Comparison of ENCODE assay signal across 22 cellular contexts in the genomic region with DNA sequence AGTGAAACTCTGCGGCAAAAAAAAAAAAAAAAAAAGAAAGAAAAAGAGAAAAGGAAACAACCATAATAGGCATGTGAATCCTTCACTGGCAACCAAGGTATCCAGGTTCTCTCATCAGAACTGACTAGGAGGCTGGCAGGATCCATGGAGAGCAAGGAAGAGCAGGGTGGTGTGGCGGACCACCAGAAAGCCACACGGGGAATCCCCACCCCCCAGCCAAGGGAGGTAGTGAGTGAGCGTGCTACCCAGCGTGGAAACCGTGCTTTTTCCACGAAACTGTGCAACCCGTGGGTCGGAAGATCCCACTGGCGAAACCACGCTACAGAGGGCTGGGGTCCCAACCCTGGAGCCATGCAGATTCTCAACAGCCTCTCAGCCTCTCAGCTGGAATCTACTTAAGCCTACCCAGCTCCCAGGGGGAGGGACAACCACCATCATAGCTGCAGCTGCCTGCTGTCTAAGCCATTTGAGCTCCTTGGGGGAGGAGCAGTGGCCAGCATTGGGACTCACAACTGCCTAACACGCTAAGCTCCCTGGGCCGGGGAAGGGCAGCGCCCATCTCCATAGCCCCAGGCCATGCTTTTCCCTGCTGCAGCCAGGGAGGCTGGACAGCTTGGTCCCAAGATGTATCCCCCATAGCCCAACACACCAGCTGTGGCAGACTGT.
DNase-seq lines count a peak whose midpoint lies in the region; ATAC-seq and TF ChIP-seq lines count a peak whose summit lies in the region.
"Had no signal": no experiment of that assay in that cellular context is flagged by ENCODE, and none has a peak within 500 bp of the region (broad histone marks: within the 10 kb centered on the region; RNA-seq: fewer than 3 reads in every experiment).

No MANE protein-coding gene starts in this region.

- no peaks in the 10 kb centered on the region for H3K4me1 ChIP-seq in right cardiac atrium (ENCODE audit: control insufficient read depth, insufficient read depth, low read length)
- H3K4me1 ChIP-seq: lower lobe of right lung, Peyer's patch, upper lobe of right lung had no signal

- no peak overlapping the region for H3K4me3 ChIP-seq in right cardiac atrium (ENCODE audit: low read length)
- H3K4me3 ChIP-seq in MG63, result no peak overlapping the region
- no peak overlapping the region for H3K4me3 ChIP-seq in coronary artery
- H3K4me3 ChIP-seq: lower lobe of right lung, Peyer's patch, upper lobe of right lung had no signal

- ATAC-seq in right cardiac atrium, result peak; percentile 20 to 26
- ATAC-seq in Right ventricle myocardium superior (ENCODE audit: poor library complexity), result no peak
- ATAC-seq in HG03520 (IDR thresholded peaks at IDR 0.05; ENCODE audit: unreplicated experiment), result no peak
- ATAC-seq: SK-N-SH treated with all-trans-retinoic acid at 6 μM for 48 hours, upper lobe of right lung had no signal

- WGBS in right cardiac atrium, result 98% methylated on average over 14 of the region's 14 CpGs

- intact Hi-C loops in right cardiac atrium (cut with DNase I), result no loop called here
- intact Hi-C loops in Right ventricle myocardium superior (cut with DNase I), result no loop called here

- H3K27ac ChIP-seq in right cardiac atrium (ENCODE audit: low read length) (no peak overlapping the region), coronary artery (no peak overlapping the region)
- H3K27ac ChIP-seq: 22Rv1, lower lobe of right lung, Peyer's patch, upper lobe of right lung had no signal

- H3K27me3 ChIP-seq in right cardiac atrium (ENCODE audit: control insufficient read depth, insufficient read depth), result no peaks in the 10 kb centered on the region
- H3K27me3 ChIP-seq in MG63, result no peaks in the 10 kb centered on the region
- H3K27me3 ChIP-seq: Peyer's patch, upper lobe of right lung had no signal

- no peaks in the 10 kb centered on the region for H3K36me3 ChIP-seq in MG63
- H3K36me3 ChIP-seq: lower lobe of right lung, Peyer's patch, upper lobe of right lung had no signal

- no peak for TF ChIP-seq CTCF in coronary artery (IDR thresholded peaks at IDR 0.05)

- DNase-seq in DMS53 (lab: John Stamatoyannopoulos, UW), result peak; percentile 13
- DNase-seq in DMS53 treated with DMSO at 0.1 percent for 48 hours (lab: John Stamatoyannopoulos, UW; ENCODE audit: unreplicated experiment), result no peak
- DNase-seq in right cardiac atrium, result peak in 1 of 3 donors; percentile 44
- DNase-seq in Right ventricle myocardium superior, result no peak
- DNase-seq in central memory CD4-positive, alpha-beta T cell, result peak; percentile 5
- no peak for DNase-seq in MG63
- DNase-seq in coronary artery (ENCODE audit: low spot score), result no peak
- DNase-seq: activated CD4-positive, CD25-positive, alpha-beta regulatory T cell; activated naive CD4-positive, alpha-beta T cell treated with Interleukin-2 at 50 U/mL for 16 hours; cerebellar nuclear complex; foreskin melanocyte; hippocampal formation; NCI-H1694; NCI-H345; nucleus accumbens; Peyer's patch; stimulated activated CD4-positive, alpha-beta T cell treated with anti-CD3 and anti-CD28 coated beads, Interleukin-4, amount 100 ng/mL, for 1 hour; upper lobe of right lung had no signal

- H3K9me3 ChIP-seq in right cardiac atrium (ENCODE audit: control insufficient read depth, low read length) (no peaks in the 10 kb centered on the region), MG63 (peaks cover 12% of the 10 kb centered on the region)
- H3K9me3 ChIP-seq: Peyer's patch, upper lobe of right lung had no signal

Comparison
In these comparisons a context has a peak if more than half of its experiments do, and no peak if none do; other contexts are left out.
1. DNase-seq: peak in DMS53 (single experiment) and central memory CD4-positive, alpha-beta T cell (single experiment); none in DMS53 treated with DMSO at 0.1 percent for 48 hours (single experiment), Right ventricle myocardium superior (single experiment), MG63 (single experiment) and coronary artery (single experiment).
2. ATAC-seq: peak in right cardiac atrium (2 of 2); none in Right ventricle myocardium superior (single experiment) and HG03520 (single experiment).